ENCODE assay signal across 9 cellular contexts in the genomic region with DNA sequence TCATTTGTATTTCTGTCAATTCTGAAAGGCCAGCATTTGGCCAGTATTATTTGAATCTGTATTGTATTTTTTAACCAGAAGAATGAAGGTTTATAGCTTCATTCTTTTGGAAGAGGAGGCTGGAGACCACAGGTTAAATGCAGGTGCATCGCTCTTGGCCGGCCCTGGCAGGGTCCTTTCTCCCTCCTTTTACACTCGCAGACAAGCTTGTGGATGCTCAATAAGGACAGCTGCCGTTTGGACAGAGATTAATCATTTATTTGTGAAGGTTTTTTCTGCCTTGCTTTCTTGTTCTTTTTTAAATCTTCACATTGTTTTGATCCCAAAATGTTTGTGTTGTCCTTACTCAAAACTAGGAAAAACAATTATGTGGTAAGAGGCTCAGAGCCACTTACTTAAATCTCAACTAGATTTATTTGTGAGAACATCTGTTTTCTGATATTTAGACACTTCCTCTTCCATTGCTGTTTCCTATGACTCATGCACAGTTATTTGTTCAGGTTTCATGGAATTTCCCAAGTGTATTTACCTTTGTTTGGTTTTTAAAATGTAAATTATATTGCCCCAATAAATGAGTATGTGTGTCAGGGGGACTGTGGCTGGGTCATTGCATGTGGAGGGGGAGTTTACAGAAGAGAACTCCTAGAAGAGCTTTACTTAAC. TPM values are rescaled to one million over a fixed set of nuclear protein-coding genes. Genes with fewer than 3 reads are reported as not detected.
A peak's percentile ranks its signal among the peaks of the same experiment; 100 is the strongest.
DNase-seq lines count a peak whose midpoint lies in the region; ATAC-seq, FAIRE-seq and TF ChIP-seq lines count a peak whose summit lies in the region.
"Had no signal": no experiment of that assay in that cellular context is flagged by ENCODE, and none has a peak within 500 bp of the region (broad histone marks: within the 10 kb centered on the region; RNA-seq: fewer than 3 reads in every experiment).

No MANE protein-coding gene starts in this region.

- H3K27ac Mint-ChIP-seq in activated B cell treated with CpG ODN at 0.5 μM for 24 hours: peak overlapping the region; percentile 8

- no peak overlapping the region for H3K9ac ChIP-seq in subcutaneous abdominal adipose tissue (ENCODE audit: low read length in 5 of 5)

- no peak for ATAC-seq in activated B cell treated with CpG ODN at 0.5 μM for 24 hours (ENCODE audit: low read depth)
- ATAC-seq: K562 had no signal

- no peak for TF ChIP-seq CTCF in activated B cell treated with CpG ODN at 0.5 μM for 24 hours (IDR thresholded peaks at IDR 0.05)
- no peak for TF ChIP-seq CTCF in hepatocyte (IDR thresholded peaks at IDR 0.05; ENCODE audit: poor library complexity)

- intact Hi-C loops in activated B cell treated with CpG ODN at 0.5 μM for 24 hours (cut with micrococcal nuclease): loop anchor here (10.0 kb wide), 1 partner anchor 45 kb away; the partner anchor contains the start of gene LAMC2

- DNase-seq in HTR-8/SVneo (ENCODE audit: insufficient read length, low spot score) (peak; percentile 11), activated B cell treated with CpG ODN at 0.5 μM for 24 hours (no peak), hepatocyte (ENCODE audit: low spot score) (peak; percentile 46), H7 (no peak), GDM1 (lab: John Stamatoyannopoulos, UW) (no peak), G401 (ENCODE audit: low spot score) (no peak)

- peak overlapping the region; percentile 18 for H3K4me2 ChIP-seq in hepatocyte

- H3K9me3 Mint-ChIP-seq in activated B cell treated with CpG ODN at 0.5 μM for 24 hours: no peaks in the 10 kb centered on the region
- H3K9me3 Mint-ChIP-seq: neural crest cell had no signal

- H3K27ac ChIP-seq in hepatocyte (peak overlapping the region; percentile 76), subcutaneous abdominal adipose tissue (ENCODE audit: low read depth, low read length) (peak overlapping the region; percentile 80)

- peaks cover 14% of the 10 kb centered on the region for H3K4me1 ChIP-seq in hepatocyte (ENCODE audit: insufficient read depth)
- peaks cover 0 to 44% (median 28%) of the 10 kb centered on the region in 5 donors for H3K4me1 ChIP-seq in subcutaneous abdominal adipose tissue (ENCODE audit: control insufficient read depth in 5 of 5, insufficient read depth in 5 of 5, low read length in 5 of 5)

- no peak overlapping the region for H2AFZ ChIP-seq in hepatocyte

- H3K4me3 ChIP-seq in hepatocyte: no peak overlapping the region
- H3K4me3 ChIP-seq in subcutaneous abdominal adipose tissue (ENCODE audit: low read depth in 1 of 5, low read length in 5 of 5): no peak overlapping the region
- no peak overlapping the region for H3K4me3 ChIP-seq in H7 (ENCODE audit: insufficient read depth, low read depth, low read length)
- H3K4me3 ChIP-seq: K562 had no signal

- H3K9me3 ChIP-seq in hepatocyte (ENCODE audit: low read depth) (no peaks in the 10 kb centered on the region), subcutaneous abdominal adipose tissue (ENCODE audit: control insufficient read depth in 5 of 5, low read length in 5 of 5) (no peaks in the 10 kb centered on the region)

- CTCF ChIA-PET in activated B cell treated with CpG ODN at 0.5 μM for 24 hours (lab: Charles Lee): no interaction called here

- H3K27me3 ChIP-seq in hepatocyte (no peaks in the 10 kb centered on the region), subcutaneous abdominal adipose tissue (ENCODE audit: control insufficient read depth in 5 of 5, insufficient read depth in 4 of 5, low read length in 5 of 5) (no peaks in the 10 kb centered on the region), H7 (ENCODE audit: control insufficient read depth, insufficient read depth, low read length) (no peaks in the 10 kb centered on the region)

- no peaks in the 10 kb centered on the region for H4K20me1 ChIP-seq in hepatocyte (ENCODE audit: insufficient read depth, poor library complexity, severe bottlenecking)

- H3K9me2 ChIP-seq in hepatocyte (replicated peaks; ENCODE audit: insufficient read depth): no peaks in the 10 kb centered on the region

- H3K79me2 ChIP-seq in hepatocyte: no peaks in the 10 kb centered on the region

- H3K4me1 Mint-ChIP-seq in activated B cell treated with CpG ODN at 0.5 μM for 24 hours: peaks cover 9% of the 10 kb centered on the region
- H3K4me1 Mint-ChIP-seq: neural crest cell had no signal

- peaks cover 4% of the 10 kb centered on the region for H3K36me3 ChIP-seq in hepatocyte (replicated peaks; ENCODE audit: insufficient read depth, low read depth)
- H3K36me3 ChIP-seq in subcutaneous abdominal adipose tissue (ENCODE audit: control insufficient read depth in 5 of 5, insufficient read depth in 5 of 5, low read length in 5 of 5): peaks cover 36 to 76% (median 59%) of the 10 kb centered on the region in 5 donors
- H3K36me3 ChIP-seq in H7 (replicated peaks; ENCODE audit: control insufficient read depth, insufficient read depth, low read length): peaks cover 8% of the 10 kb centered on the region

- H3K27me3 Mint-ChIP-seq in activated B cell treated with CpG ODN at 0.5 μM for 24 hours: no peaks in the 10 kb centered on the region

- peaks cover 86% of the 10 kb centered on the region for H3K36me3 Mint-ChIP-seq in activated B cell treated with CpG ODN at 0.5 μM for 24 hours (ENCODE audit: low read depth)

- no peak for FAIRE-seq in HTR-8/SVneo (lab: Jason Lieb, UNC)
- FAIRE-seq: K562 had no signal

- H3K4me3 Mint-ChIP-seq in activated B cell treated with CpG ODN at 0.5 μM for 24 hours: no peak overlapping the region
- H3K4me3 Mint-ChIP-seq: neural crest cell had no signal

- POLR2A ChIA-PET in activated B cell treated with CpG ODN at 0.5 μM for 24 hours (lab: Charles Lee): no interaction called here

- in situ Hi-C loops in G401 (cut with HindIII; ENCODE audit: low sequenced_read_pairs): no loop called here

- 56% methylated on average over 4 of the region's 4 CpGs for WGBS in hepatocyte (ENCODE audit: low lambda C conversion rate, missing lambda C conversion rate)

RNA-seq across cellular contexts. Expression of gene LAMC2, which starts 46.7 kb away (rescaled TPM):
- not detected in 2 replicates for total RNA-seq in activated B cell treated with CpG ODN at 0.5 μM for 24 hours
- 73.5 and 76.3 TPM in 2 replicates for total RNA-seq in hepatocyte
- polyA plus RNA-seq in hepatocyte: 32.9 and 45.3 TPM in 2 replicates
- total RNA-seq in H7 (2014; rRNA removed; shearing (Covaris generic)): 2.0 and 3.0 TPM in 2 replicates
- 0.61 and 0.68 TPM in 2 replicates for total RNA-seq in G401 (2014; rRNA removed; shearing (Covaris generic))
- total RNA-seq: neural crest cell had no signal

Comparison
In these comparisons a context has a peak if more than half of its experiments do, and no peak if none do; other contexts are left out.
1. DNase-seq: peak in HTR-8/SVneo (single experiment) and hepatocyte (single experiment); none in activated B cell treated with CpG ODN at 0.5 μM for 24 hours (single experiment), H7 (single experiment), GDM1 (single experiment) and G401 (single experiment).
2. RNA of gene LAMC2, which starts 46.7 kb away (total RNA-seq): 73.5 to 76.3 TPM in hepatocyte; 2.0 to 3.0 TPM in H7, 0.61 to 0.68 TPM in G401 and not detected in activated B cell treated with CpG ODN at 0.5 μM for 24 hours; every median in the first group is over 10 times any median in the second.